ENCODE assay signal across 8 cellular contexts in genomic region chr15:40253179-40253790, GRCh38. TPM values are rescaled to one million over a fixed set of nuclear protein-coding genes. Genes with fewer than 3 reads are reported as not detected.
DNase-seq lines count a peak whose midpoint lies in the region; ATAC-seq and TF ChIP-seq lines count a peak whose summit lies in the region.

No MANE protein-coding gene starts in this region.

- H3K27me3 ChIP-seq in BJ (ENCODE audit: control insufficient read depth, insufficient read depth, low read length), result peaks cover 45% of the 10 kb centered on the region

- no peak for DNase-seq in BJ (ENCODE audit: low read depth)
- no peak for DNase-seq in Jurkat, Clone E6-1 (ENCODE audit: low read depth, low spot score)
- DNase-seq in epithelial cell of esophagus (ENCODE audit: low read depth), result no peak
- no peak for DNase-seq in neural crest cell (ENCODE audit: low read depth, low spot score)
- DNase-seq in glomerular visceral epithelial cell (ENCODE audit: extremely low spot score), result no peak
- no peak for DNase-seq in activated CD4-positive, alpha-beta T cell treated with anti-CD3 and anti-CD28 coated beads for 48 hours
- DNase-seq in occipital lobe (lab: John Stamatoyannopoulos, UW), result no peak

- no peak for ATAC-seq in HG03025 (IDR thresholded peaks at IDR 0.05; ENCODE audit: low FRiP score, unreplicated experiment)

- TF ChIP-seq CTCF in BJ (IDR thresholded peaks at IDR 0.05; ENCODE audit: insufficient read depth, low read depth, low read length), result no peak
- no peak for TF ChIP-seq CTCF in epithelial cell of esophagus (IDR thresholded peaks at IDR 0.05; ENCODE audit: insufficient read depth, low read depth, low read length, missing control alignments)
- TF ChIP-seq CTCF in neural crest cell (conservative IDR thresholded peaks at IDR 0.05), result no peak

- H3K36me3 Mint-ChIP-seq in neural crest cell (ENCODE audit: low read depth), result no peaks in the 10 kb centered on the region

- no peaks in the 10 kb centered on the region for H3K9me3 Mint-ChIP-seq in neural crest cell

- CTCF ChIA-PET in BJ (lab: Yijun Ruan, JAX), result interaction anchor here (1.1 to 2.9 kb wide), 3 partner anchors 10 to 20 kb away, joined by 3 to 17 read pairs (median 8); no protein-coding TSS in a partner anchor

- peaks cover 66% of the 10 kb centered on the region for H3K27me3 Mint-ChIP-seq in neural crest cell (ENCODE audit: low read depth)

- H3K27ac Mint-ChIP-seq in neural crest cell (ENCODE audit: unreplicated experiment), result no peak overlapping the region

- peak overlapping the region; percentile 34 for H3K4me3 Mint-ChIP-seq in neural crest cell

- H3K4me3 ChIP-seq in BJ (ENCODE audit: low read depth, low read length) (peak overlapping the region; percentile 34), epithelial cell of esophagus (ENCODE audit: low read length) (peak overlapping the region; percentile 52)
- H3K4me3 ChIP-seq in Jurkat, Clone E6-1 (ENCODE audit: low read length), result peak overlapping the region; percentile 32; the same call in 1 of the 2 replicates

- POLR2A ChIA-PET in BJ (lab: Charles Lee), result no interaction called here

- no peaks in the 10 kb centered on the region for H3K36me3 ChIP-seq in BJ (ENCODE audit: control insufficient read depth, insufficient read depth, low read length)

- H3K4me1 Mint-ChIP-seq in neural crest cell, result peaks cover 5% of the 10 kb centered on the region

RNA-seq across cellular contexts. Expression of gene PAK6, which starts 14.4 kb away (rescaled TPM):
- polyA plus RNA-seq in BJ (2011; rRNA removed), result not detected in 2 replicates
- not detected in 2 replicates for polyA minus RNA-seq in BJ (2011; rRNA and poly(A)+ RNA removed)
- 5.6 TPM for polyA plus RNA-seq in Jurkat, Clone E6-1 (2012; ENCODE audit: insufficient read depth, insufficient read length)
- total RNA-seq in neural crest cell (0.28 and 0.93 TPM in 2 replicates), occipital lobe (11.2 TPM)

RNA-seq across cellular contexts. Expression of gene ANKRD63, which starts 29.6 kb away (rescaled TPM):
- polyA plus RNA-seq in BJ (2011; rRNA removed), result not detected in 2 replicates
- polyA minus RNA-seq in BJ (2011; rRNA and poly(A)+ RNA removed), result not detected in 2 replicates
- polyA plus RNA-seq in Jurkat, Clone E6-1 (2012; ENCODE audit: insufficient read depth, insufficient read length), result not detected
- total RNA-seq in neural crest cell (not detected in 2 replicates), occipital lobe (not detected)

RNA-seq across cellular contexts. Expression of gene PLCB2, which starts 54.5 kb away (rescaled TPM):
- 0.22 and 0.47 TPM in 2 replicates for polyA plus RNA-seq in BJ (2011; rRNA removed)
- polyA minus RNA-seq in BJ (2011; rRNA and poly(A)+ RNA removed), result 0.43 TPM in 1 of 2 replicates, not detected in the other
- polyA plus RNA-seq in Jurkat, Clone E6-1 (2012; ENCODE audit: insufficient read depth, insufficient read length), result 20.5 TPM
- total RNA-seq in neural crest cell (8.7 and 8.8 TPM in 2 replicates), occipital lobe (3.3 TPM)
